10 cellular contexts compared by ENCODE assay signal in the genomic region with DNA sequence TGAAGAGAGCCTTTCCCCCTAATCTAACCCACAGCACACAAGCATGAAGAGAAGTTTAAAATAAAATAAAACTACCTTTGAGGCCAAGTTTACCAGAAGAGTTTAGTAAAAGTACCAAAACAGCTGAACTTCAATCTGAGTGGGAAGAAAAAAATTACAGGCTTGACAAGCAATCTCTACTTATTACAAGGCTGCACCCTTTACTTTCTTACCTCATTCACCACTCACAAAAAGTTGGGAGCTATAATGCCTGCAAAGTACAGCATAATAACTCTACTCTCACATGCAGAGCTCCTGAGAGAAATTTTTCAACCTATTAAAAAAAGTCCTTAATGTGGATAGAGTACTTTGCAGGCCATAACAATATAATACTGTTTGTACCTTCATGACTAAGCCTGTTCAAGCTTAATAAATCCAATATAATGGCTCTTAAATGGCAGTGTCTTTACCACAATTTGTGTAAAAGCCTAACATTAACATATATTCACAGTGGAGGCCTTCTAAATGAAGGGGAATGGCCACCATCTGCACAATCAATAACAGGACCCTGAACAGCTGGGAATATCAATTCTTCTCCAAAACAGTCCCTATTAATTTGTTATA.
DNase-seq lines count a peak whose midpoint lies in the region; ATAC-seq and TF ChIP-seq lines count a peak whose summit lies in the region.
"Had no signal": no experiment of that assay in that cellular context is flagged by ENCODE, and none has a peak within 500 bp of the region (broad histone marks: within the 10 kb centered on the region; RNA-seq: fewer than 3 reads in every experiment).

No MANE protein-coding gene starts in this region.

- no peak overlapping the region for H3K27ac Mint-ChIP-seq in nephron progenitor cell
- no peak overlapping the region for H3K27ac Mint-ChIP-seq in activated T-helper 2 cell treated with anti-CD3 and anti-CD28 coated beads, Interferon-gamma antibody, Interleukin-2, Interleukin-4, amounts not matched to agents 10 μg/mL and 5 μg/mL and 100 μg/mL, durations not matched to agents 14 hours and 24 hours and 36 hours
- no peak overlapping the region for H3K27ac Mint-ChIP-seq in activated naive CD8-positive, alpha-beta T cell treated with anti-CD3 and anti-CD28 coated beads, Interleukin-2, amount 50 U/mL, for 24 hours
- H3K27ac Mint-ChIP-seq: activated T-cell treated with anti-CD3 and anti-CD28 coated beads, Interleukin-2, amount 50 U/mL, for 72 hours; dendritic cell treated with granulocyte-macrophage colony-stimulating factor and Interleukin-4, amounts not matched to agents 40 ng/mL and 50 ng/mL, for 4 days had no signal

- H3K4me3 ChIP-seq in heart right ventricle, result peak overlapping the region in 7 of 10 donors; percentile 8 to 73 (median 66)
- no peak overlapping the region for H3K4me3 ChIP-seq in colonic mucosa
- H3K4me3 ChIP-seq in uterus, result peak overlapping the region; percentile 71

- no peak overlapping the region for H3K9ac ChIP-seq in colonic mucosa (ENCODE audit: low read depth in 2 of 2, low read length in 2 of 2)

- TF ChIP-seq CTCF in heart right ventricle (IDR thresholded peaks at IDR 0.05) (no peak), colonic mucosa (IDR thresholded peaks at IDR 0.05) (no peak), nephron progenitor cell (IDR thresholded peaks at IDR 0.05) (no peak), uterus (IDR thresholded peaks at IDR 0.05) (no peak)

- H3K27ac ChIP-seq in heart right ventricle (peak overlapping the region; percentile 77 to 93 (median 92)), colonic mucosa (peak overlapping the region; percentile 82), uterus (peak overlapping the region; percentile 99 to 100)

- H3K4me3 Mint-ChIP-seq in nephron progenitor cell, result peak overlapping the region; percentile 70
- no peak overlapping the region for H3K4me3 Mint-ChIP-seq in activated T-helper 2 cell treated with anti-CD3 and anti-CD28 coated beads, Interferon-gamma antibody, Interleukin-2, Interleukin-4, amounts not matched to agents 10 μg/mL and 5 μg/mL and 100 μg/mL, durations not matched to agents 14 hours and 24 hours and 36 hours (ENCODE audit: low read depth)
- no peak overlapping the region for H3K4me3 Mint-ChIP-seq in activated naive CD8-positive, alpha-beta T cell treated with anti-CD3 and anti-CD28 coated beads, Interleukin-2, amount 50 U/mL, for 24 hours
- H3K4me3 Mint-ChIP-seq: activated T-cell treated with anti-CD3 and anti-CD28 coated beads, Interleukin-2, amount 50 U/mL, for 72 hours; dendritic cell treated with granulocyte-macrophage colony-stimulating factor and Interleukin-4, amounts not matched to agents 40 ng/mL and 50 ng/mL, for 4 days had no signal

- H3K9me3 Mint-ChIP-seq in nephron progenitor cell, result no peaks in the 10 kb centered on the region
- no peaks in the 10 kb centered on the region for H3K9me3 Mint-ChIP-seq in activated T-helper 2 cell treated with anti-CD3 and anti-CD28 coated beads, Interferon-gamma antibody, Interleukin-2, Interleukin-4, amounts not matched to agents 10 μg/mL and 5 μg/mL and 100 μg/mL, durations not matched to agents 14 hours and 24 hours and 36 hours
- no peaks in the 10 kb centered on the region for H3K9me3 Mint-ChIP-seq in activated naive CD8-positive, alpha-beta T cell treated with anti-CD3 and anti-CD28 coated beads, Interleukin-2, amount 50 U/mL, for 24 hours
- H3K9me3 Mint-ChIP-seq: activated T-cell treated with anti-CD3 and anti-CD28 coated beads, Interleukin-2, amount 50 U/mL, for 72 hours; dendritic cell treated with granulocyte-macrophage colony-stimulating factor and Interleukin-4, amounts not matched to agents 40 ng/mL and 50 ng/mL, for 4 days had no signal

- ATAC-seq in heart right ventricle (no peak), left ventricle myocardium superior (no peak)
- ATAC-seq in activated naive CD8-positive, alpha-beta T cell treated with anti-CD3 and anti-CD28 coated beads, Interleukin-2, amount 50 U/mL, for 24 hours, result no peak
- ATAC-seq: activated T-cell treated with anti-CD3 and anti-CD28 coated beads, Interleukin-2, amount 50 U/mL, for 72 hours had no signal

- peaks cover 2 to 81% (median 75%) of the 10 kb centered on the region in 9 donors for H3K4me1 ChIP-seq in heart right ventricle
- no peaks in the 10 kb centered on the region for H3K4me1 ChIP-seq in colonic mucosa
- no peaks in the 10 kb centered on the region for H3K4me1 ChIP-seq in uterus

- H3K9me3 ChIP-seq in heart right ventricle (no peaks in the 10 kb centered on the region), colonic mucosa (no peaks in the 10 kb centered on the region), uterus (no peaks in the 10 kb centered on the region)

- H3K36me3 ChIP-seq in heart right ventricle, result peaks cover 0 to 23% (median 19%) of the 10 kb centered on the region in 9 donors
- H3K36me3 ChIP-seq in colonic mucosa, result no peaks in the 10 kb centered on the region
- H3K36me3 ChIP-seq in uterus, result no peaks in the 10 kb centered on the region

- H3K27me3 ChIP-seq in heart right ventricle (no peaks in the 10 kb centered on the region), colonic mucosa (no peaks in the 10 kb centered on the region), uterus (no peaks in the 10 kb centered on the region)

- DNase-seq in heart right ventricle, result no peak
- DNase-seq in left ventricle myocardium superior, result no peak
- DNase-seq in colonic mucosa, result no peak
- DNase-seq in nephron progenitor cell, result no peak
- no peak for DNase-seq in uterus
- no peak for DNase-seq in stimulated activated CD4-positive, alpha-beta T cell treated with anti-CD3 and anti-CD28 coated beads, Interleukin-4, amount 100 ng/mL, for 4 hours
- no peak for DNase-seq in activated T-helper 2 cell treated with anti-CD3 and anti-CD28 coated beads, Interferon-gamma antibody, Interleukin-2, Interleukin-4, amounts not matched to agents 10 μg/mL and 5 μg/mL and 100 μg/mL, durations not matched to agents 14 hours and 24 hours and 36 hours (ENCODE audit: low spot score)
- no peak for DNase-seq in activated naive CD8-positive, alpha-beta T cell treated with anti-CD3 and anti-CD28 coated beads, Interleukin-2, amount 50 U/mL, for 24 hours
- DNase-seq: activated T-cell treated with anti-CD3 and anti-CD28 coated beads, Interleukin-2, amount 50 U/mL, for 72 hours had no signal

- no peaks in the 10 kb centered on the region for H3K27me3 Mint-ChIP-seq in nephron progenitor cell (ENCODE audit: low read depth, poor library complexity)
- peaks cover 3% of the 10 kb centered on the region for H3K27me3 Mint-ChIP-seq in activated T-helper 2 cell treated with anti-CD3 and anti-CD28 coated beads, Interferon-gamma antibody, Interleukin-2, Interleukin-4, amounts not matched to agents 10 μg/mL and 5 μg/mL and 100 μg/mL, durations not matched to agents 14 hours and 24 hours and 36 hours (ENCODE audit: low read depth)
- no peaks in the 10 kb centered on the region for H3K27me3 Mint-ChIP-seq in activated naive CD8-positive, alpha-beta T cell treated with anti-CD3 and anti-CD28 coated beads, Interleukin-2, amount 50 U/mL, for 24 hours
- H3K27me3 Mint-ChIP-seq: dendritic cell treated with granulocyte-macrophage colony-stimulating factor and Interleukin-4, amounts not matched to agents 40 ng/mL and 50 ng/mL, for 4 days had no signal

- TF ChIP-seq POLR2A in uterus (IDR thresholded peaks at IDR 0.05), result no peak

- H3K4me1 Mint-ChIP-seq in nephron progenitor cell, result peaks cover 9% of the 10 kb centered on the region
- H3K4me1 Mint-ChIP-seq in activated T-helper 2 cell treated with anti-CD3 and anti-CD28 coated beads, Interferon-gamma antibody, Interleukin-2, Interleukin-4, amounts not matched to agents 10 μg/mL and 5 μg/mL and 100 μg/mL, durations not matched to agents 14 hours and 24 hours and 36 hours (ENCODE audit: low read depth), result peaks cover 2% of the 10 kb centered on the region
- no peaks in the 10 kb centered on the region for H3K4me1 Mint-ChIP-seq in activated naive CD8-positive, alpha-beta T cell treated with anti-CD3 and anti-CD28 coated beads, Interleukin-2, amount 50 U/mL, for 24 hours

- peaks cover 3% of the 10 kb centered on the region for H3K36me3 Mint-ChIP-seq in nephron progenitor cell (ENCODE audit: low read depth)
- no peaks in the 10 kb centered on the region for H3K36me3 Mint-ChIP-seq in activated T-helper 2 cell treated with anti-CD3 and anti-CD28 coated beads, Interferon-gamma antibody, Interleukin-2, Interleukin-4, amounts not matched to agents 10 μg/mL and 5 μg/mL and 100 μg/mL, durations not matched to agents 14 hours and 24 hours and 36 hours (ENCODE audit: low read depth)
- no peaks in the 10 kb centered on the region for H3K36me3 Mint-ChIP-seq in activated naive CD8-positive, alpha-beta T cell treated with anti-CD3 and anti-CD28 coated beads, Interleukin-2, amount 50 U/mL, for 24 hours (ENCODE audit: low read depth)

- intact Hi-C loops in heart right ventricle (cut with DNase I) (loop anchor here in 3 of 10 donors (5.0 to 10.0 kb wide), 4 partner anchors 37 to 167 kb away; no protein-coding TSS in a partner anchor), left ventricle myocardium superior (cut with micrococcal nuclease) (no loop called here), colonic mucosa (cut with DNase I) (no loop called here), uterus (cut with DNase I; ENCODE audit: low total_unique reads) (loop anchor here (10.0 kb wide), 1 partner anchor 165 kb away; no protein-coding TSS in a partner anchor)
- intact Hi-C loops in activated T-helper 2 cell treated with anti-CD3 and anti-CD28 coated beads, Interferon-gamma antibody, Interleukin-2, Interleukin-4, amounts not matched to agents 10 μg/mL and 5 μg/mL and 100 μg/mL, durations not matched to agents 14 hours and 24 hours and 36 hours (cut with micrococcal nuclease), result no loop called here
